Comparison of ENCODE assay signal across 1 cellular context in genomic region chr3:196963309-196963953, GRCh38.
TF ChIP-seq lines count a peak whose summit lies in the region.

No MANE protein-coding gene starts in this region.

TF ChIP-seq in GM12878, 131 proteins besides CTCF, POLR2A, EP300 and RAD21:
- no peak for TF ChIP-seq NFIC (IDR thresholded peaks at IDR 0.05; ENCODE audit: low read depth, low read length)
- no peak for TF ChIP-seq SREBF2 (IDR thresholded peaks at IDR 0.05; ENCODE audit: low read length)
- no peak for TF ChIP-seq IKZF2 (IDR thresholded peaks at IDR 0.05)
- no peak for TF ChIP-seq CEBPB (IDR thresholded peaks at IDR 0.05; ENCODE audit: borderline replicate concordance in 1 of 2, low read depth in 2 of 2, low read length in 2 of 2)
- TF ChIP-seq ATF2 (IDR thresholded peaks at IDR 0.05; ENCODE audit: low read length), result no peak
TF ChIP-seq in GM12878: peak in this region for 0.
